16 cellular contexts compared by ENCODE assay signal in the genomic region with DNA sequence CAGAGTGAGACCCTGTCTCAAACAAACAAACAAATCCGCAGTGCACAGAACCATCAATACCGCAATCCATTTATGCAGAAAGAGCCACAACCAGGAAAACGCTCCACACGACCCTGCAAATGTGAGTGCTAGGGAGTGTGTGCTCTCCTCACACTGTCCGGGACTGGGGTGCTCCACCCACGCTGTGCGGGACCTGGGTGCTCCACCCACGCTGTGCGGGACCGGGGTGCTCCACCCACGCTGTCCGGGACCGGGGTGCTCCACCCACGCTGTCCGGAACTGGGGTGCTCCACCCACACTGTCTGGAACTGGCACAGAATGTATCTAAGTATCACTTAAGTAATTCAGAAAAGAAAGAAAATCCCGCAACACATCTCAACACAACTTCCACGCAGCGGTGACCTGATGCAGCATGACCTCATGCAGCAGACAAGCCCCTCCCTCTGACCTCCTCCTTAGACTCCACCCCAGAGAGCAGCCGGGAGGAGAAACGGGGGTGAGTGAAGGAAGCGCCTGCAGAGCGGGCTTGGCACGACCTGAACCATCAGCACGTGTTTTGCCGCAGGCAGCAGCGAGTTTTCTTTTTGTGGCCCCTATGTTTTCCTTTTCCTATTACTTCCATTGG. TPM values are rescaled to one million over a fixed set of nuclear protein-coding genes. Genes with fewer than 3 reads are reported as not detected.
DNase-seq lines count a peak whose midpoint lies in the region; ATAC-seq and TF ChIP-seq lines count a peak whose summit lies in the region.
"Had no signal": no experiment of that assay in that cellular context is flagged by ENCODE, and none has a peak within 500 bp of the region (broad histone marks: within the 10 kb centered on the region; RNA-seq: fewer than 3 reads in every experiment).

No MANE protein-coding gene starts in this region.

- no peaks in the 10 kb centered on the region for H4K20me1 ChIP-seq in hepatocyte (ENCODE audit: insufficient read depth, poor library complexity, severe bottlenecking)

- H3K4me1 ChIP-seq in Panc1 (ENCODE audit: control insufficient read depth, insufficient read depth, low read length) (no peaks in the 10 kb centered on the region), endodermal cell (ENCODE audit: control insufficient read depth, insufficient read depth, low read length) (no peaks in the 10 kb centered on the region), hepatocyte (ENCODE audit: insufficient read depth) (no peaks in the 10 kb centered on the region)

- in situ Hi-C loops in Panc1 (cut with HindIII; ENCODE audit: low pct_unique_long_range_greater_than_20kb, low sequenced_read_pairs), result no loop called here

- intact Hi-C loops in Panc1 (cut with micrococcal nuclease; ENCODE audit: unreplicated experiment), result loop anchor here (10.0 kb wide), 1 partner anchor 105 kb away; no protein-coding TSS in a partner anchor

- no peak for ATAC-seq in activated naive CD4-positive, alpha-beta T cell treated with anti-CD3 and anti-CD28 coated beads, Interleukin-2, amount 50 U/mL, for 72 hours
- peak; percentile 49; the same call in 1 of the 2 replicates for ATAC-seq in Panc1
- no peak for ATAC-seq in stimulated activated memory B cell treated with anti-CD40 and anti-IgM and Interleukin-4, amounts not matched to agents 10 μg/mL and 1 μg/mL and 100 μg/mL, for 72 hours
- ATAC-seq: SK-N-SH treated with all-trans-retinoic acid at 6 μM for 48 hours had no signal

- H3K79me2 ChIP-seq in hepatocyte, result no peaks in the 10 kb centered on the region

- H3K27ac Mint-ChIP-seq in activated naive CD4-positive, alpha-beta T cell treated with anti-CD3 and anti-CD28 coated beads, Interleukin-2, amount 50 U/mL, for 72 hours, result peak overlapping the region in 1 of 2 donors; percentile 81
- H3K27ac Mint-ChIP-seq in endodermal cell, result peak overlapping the region; percentile 48
- peak overlapping the region; percentile 93 for H3K27ac Mint-ChIP-seq in stimulated activated memory B cell treated with anti-CD40 and anti-IgM and Interleukin-4, amounts not matched to agents 10 μg/mL and 1 μg/mL and 100 μg/mL, for 72 hours
- H3K27ac Mint-ChIP-seq: nephron, type B pancreatic cell had no signal

- H3K36me3 Mint-ChIP-seq in activated naive CD4-positive, alpha-beta T cell treated with anti-CD3 and anti-CD28 coated beads, Interleukin-2, amount 50 U/mL, for 72 hours, result peaks cover 39 to 44% of the 10 kb centered on the region in 2 donors
- peaks cover 78% of the 10 kb centered on the region for H3K36me3 Mint-ChIP-seq in endodermal cell (ENCODE audit: low read depth)
- peaks cover 32% of the 10 kb centered on the region for H3K36me3 Mint-ChIP-seq in stimulated activated memory B cell treated with anti-CD40 and anti-IgM and Interleukin-4, amounts not matched to agents 10 μg/mL and 1 μg/mL and 100 μg/mL, for 72 hours

- H3K4me2 ChIP-seq in hepatocyte, result no peak overlapping the region

- H3K27ac ChIP-seq in Panc1 (ENCODE audit: low read length) (no peak overlapping the region), endodermal cell (ENCODE audit: low read depth, low read length) (no peak overlapping the region), hepatocyte (no peak overlapping the region)

- CTCF ChIA-PET in Panc1 (lab: Charles Lee), result no interaction called here

- no TSS peak for BruUV-seq in Panc1 (replicated peaks; lab: Mats Ljungman, UMichigan)

- no peaks in the 10 kb centered on the region for H3K27me3 ChIP-seq in Panc1 (ENCODE audit: control insufficient read depth, insufficient read depth, low read length)
- H3K27me3 ChIP-seq in endodermal cell (ENCODE audit: control insufficient read depth, insufficient read depth, low read length, poor library complexity, severe bottlenecking), result no peaks in the 10 kb centered on the region
- H3K27me3 ChIP-seq in hepatocyte, result no peaks in the 10 kb centered on the region

- TF ChIP-seq CTCF in Panc1 (IDR thresholded peaks at IDR 0.05) (no peak), endodermal cell (conservative IDR thresholded peaks at IDR 0.05) (no peak), hepatocyte (IDR thresholded peaks at IDR 0.05; ENCODE audit: poor library complexity) (no peak)

- H3K9ac ChIP-seq in endodermal cell (ENCODE audit: extremely low read depth, low read length, poor library complexity, severe bottlenecking), result no peak overlapping the region

- 96 to 97% methylated on average over 18 to 25 of the region's 26 CpGs for WGBS in endodermal cell (ENCODE audit: insufficient coverage in 1 of 2, insufficient read length in 1 of 2), 2 experiments
- WGBS in hepatocyte (ENCODE audit: low lambda C conversion rate, missing lambda C conversion rate), result 93% methylated on average over 26 of the region's 26 CpGs

- H3K9me3 ChIP-seq in Panc1 (ENCODE audit: control insufficient read depth, insufficient read depth, low read depth, low read length) (no peaks in the 10 kb centered on the region), endodermal cell (ENCODE audit: control insufficient read depth, low read length) (no peaks in the 10 kb centered on the region), hepatocyte (ENCODE audit: low read depth) (no peaks in the 10 kb centered on the region)

- H3K9me2 ChIP-seq in hepatocyte (replicated peaks; ENCODE audit: insufficient read depth), result no peaks in the 10 kb centered on the region

- H3K4me3 ChIP-seq in Panc1 (ENCODE audit: low read depth in 2 of 2, low read length in 2 of 2) (no peak overlapping the region), endodermal cell (ENCODE audit: low read length) (no peak overlapping the region), hepatocyte (no peak overlapping the region)

- H3K9me3 Mint-ChIP-seq in activated naive CD4-positive, alpha-beta T cell treated with anti-CD3 and anti-CD28 coated beads, Interleukin-2, amount 50 U/mL, for 72 hours, result no peaks in the 10 kb centered on the region
- no peaks in the 10 kb centered on the region for H3K9me3 Mint-ChIP-seq in endodermal cell
- H3K9me3 Mint-ChIP-seq in stimulated activated memory B cell treated with anti-CD40 and anti-IgM and Interleukin-4, amounts not matched to agents 10 μg/mL and 1 μg/mL and 100 μg/mL, for 72 hours, result no peaks in the 10 kb centered on the region
- H3K9me3 Mint-ChIP-seq: nephron, type B pancreatic cell had no signal

- POLR2A ChIA-PET in Panc1 (lab: Charles Lee), result no interaction called here

- H3K4me1 Mint-ChIP-seq in endodermal cell, result no peaks in the 10 kb centered on the region
- peaks cover 49% of the 10 kb centered on the region for H3K4me1 Mint-ChIP-seq in stimulated activated memory B cell treated with anti-CD40 and anti-IgM and Interleukin-4, amounts not matched to agents 10 μg/mL and 1 μg/mL and 100 μg/mL, for 72 hours
- H3K4me1 Mint-ChIP-seq: nephron had no signal

- no peaks in the 10 kb centered on the region for H3K27me3 Mint-ChIP-seq in endodermal cell (ENCODE audit: insufficient read depth)
- no peaks in the 10 kb centered on the region for H3K27me3 Mint-ChIP-seq in stimulated activated memory B cell treated with anti-CD40 and anti-IgM and Interleukin-4, amounts not matched to agents 10 μg/mL and 1 μg/mL and 100 μg/mL, for 72 hours
- H3K27me3 Mint-ChIP-seq: type B pancreatic cell had no signal

- no peak overlapping the region for H2AFZ ChIP-seq in hepatocyte

- no peaks in the 10 kb centered on the region for H3K36me3 ChIP-seq in Panc1 (ENCODE audit: control insufficient read depth, insufficient read depth, low read length)
- H3K36me3 ChIP-seq in endodermal cell (ENCODE audit: control insufficient read depth, insufficient read depth, low read length), result peaks cover 75% of the 10 kb centered on the region
- H3K36me3 ChIP-seq in hepatocyte (replicated peaks; ENCODE audit: insufficient read depth, low read depth), result no peaks in the 10 kb centered on the region

- H3K4me3 Mint-ChIP-seq in endodermal cell, result no peak overlapping the region
- no peak overlapping the region for H3K4me3 Mint-ChIP-seq in stimulated activated memory B cell treated with anti-CD40 and anti-IgM and Interleukin-4, amounts not matched to agents 10 μg/mL and 1 μg/mL and 100 μg/mL, for 72 hours
- H3K4me3 Mint-ChIP-seq: nephron, type B pancreatic cell had no signal

- DNase-seq in activated naive CD4-positive, alpha-beta T cell treated with anti-CD3 and anti-CD28 coated beads, Interleukin-2, amount 50 U/mL, for 16 hours, result peak; percentile 21
- DNase-seq in activated naive CD4-positive, alpha-beta T cell treated with anti-CD3 and anti-CD28 coated beads, Interleukin-2, amount 50 U/mL, for 72 hours (ENCODE audit: low spot score in 2 of 2), result no peak
- DNase-seq in Panc1 (ENCODE audit: low read depth, low spot score), result no peak
- no peak for DNase-seq in endodermal cell
- DNase-seq in NCI-H1694 (lab: John Stamatoyannopoulos, UW), result no peak
- DNase-seq in stimulated activated CD4-positive, alpha-beta T cell treated with anti-CD3 and anti-CD28 coated beads, Interleukin-1b, Interleukin-23, amount 100 ng/mL, for 48 hours, result no peak
- DNase-seq in hepatocyte (ENCODE audit: low spot score), result no peak
- DNase-seq: effector CD4-positive, alpha-beta T cell; NCI-H187 treated with DMSO at 0.1 percent for 48 hours; NCI-H524 treated with DMSO at 0.1 percent for 48 hours; retina; stimulated activated CD4-positive, alpha-beta T cell treated with anti-CD3 and anti-CD28 coated beads, Interleukin-2, amount 100 ng/mL, for 24 hours had no signal

RNA-seq across cellular contexts. Expression of a gene that starts 38.5 kb away (rescaled TPM):
- 10 to 100 TPM; 18.1 to 28.3 TPM for total RNA-seq in activated naive CD4-positive, alpha-beta T cell treated with anti-CD3 and anti-CD28 coated beads, Interleukin-2, amount 50 U/mL, for 72 hours
- 19.9 TPM for total RNA-seq in Panc1 (2021; ENCODE audit: unreplicated experiment)
- 23.2 TPM for polyA plus RNA-seq in Panc1 (2012; ENCODE audit: insufficient read length)
- total RNA-seq in endodermal cell, result 10 to 100 TPM; 28.2 to 32.6 TPM
- 22.9 TPM for polyA plus RNA-seq in endodermal cell (2013, experiment 1 of 2)
- 15.8 TPM for polyA plus RNA-seq in endodermal cell (2013, experiment 2 of 2)
- total RNA-seq in hepatocyte, result 8.4 and 23.2 TPM in 2 replicates
- 15.0 and 18.3 TPM in 2 replicates for polyA plus RNA-seq in hepatocyte

RNA-seq across cellular contexts. Expression of a gene that starts 39.2 kb away (rescaled TPM):
- total RNA-seq in activated naive CD4-positive, alpha-beta T cell treated with anti-CD3 and anti-CD28 coated beads, Interleukin-2, amount 50 U/mL, for 72 hours, result 1 to 10 TPM; 2.2 to 2.4 TPM
- total RNA-seq in Panc1 (2021; ENCODE audit: unreplicated experiment), result 6.3 TPM
- 8.7 TPM for polyA plus RNA-seq in Panc1 (2012; ENCODE audit: insufficient read length)
- 10 to 100 TPM in 1 of 2 donors, 1 to 10 TPM in 1; 7.4 to 10.0 TPM for total RNA-seq in endodermal cell
- 12.8 TPM for polyA plus RNA-seq in endodermal cell (2013, experiment 1 of 2)
- polyA plus RNA-seq in endodermal cell (2013, experiment 2 of 2), result 10.7 TPM
- 8.0 and 13.8 TPM in 2 replicates for total RNA-seq in hepatocyte
- polyA plus RNA-seq in hepatocyte, result 25.5 and 30.2 TPM in 2 replicates

RNA-seq across cellular contexts. Expression of a gene that starts 56.6 kb away (rescaled TPM):
- total RNA-seq in activated naive CD4-positive, alpha-beta T cell treated with anti-CD3 and anti-CD28 coated beads, Interleukin-2, amount 50 U/mL, for 72 hours, result 100 to 1,000 TPM; 123 to 194 TPM
- 56.8 TPM for total RNA-seq in Panc1 (2021; ENCODE audit: unreplicated experiment)
- polyA plus RNA-seq in Panc1 (2012; ENCODE audit: insufficient read length), result 21.1 TPM
- total RNA-seq in endodermal cell, result 100 to 1,000 TPM; 131 to 165 TPM
- polyA plus RNA-seq in endodermal cell (2013, experiment 1 of 2), result 79.8 TPM
- 71.3 TPM for polyA plus RNA-seq in endodermal cell (2013, experiment 2 of 2)
- 6.1 and 9.5 TPM in 2 replicates for total RNA-seq in hepatocyte
- polyA plus RNA-seq in hepatocyte, result 9.6 and 11.4 TPM in 2 replicates

RNA-seq across cellular contexts. Expression of a gene that starts 58.3 kb away (rescaled TPM):
- total RNA-seq in activated naive CD4-positive, alpha-beta T cell treated with anti-CD3 and anti-CD28 coated beads, Interleukin-2, amount 50 U/mL, for 72 hours, result 1 to 10 TPM; 1.3 to 7.0 TPM
- 12.7 TPM for total RNA-seq in Panc1 (2021; ENCODE audit: unreplicated experiment)
- 16.0 TPM for polyA plus RNA-seq in Panc1 (2012; ENCODE audit: insufficient read length)
- total RNA-seq in endodermal cell, result 10 to 100 TPM; 22.9 to 28.8 TPM
- 8.1 TPM for polyA plus RNA-seq in endodermal cell (2013, experiment 1 of 2)
- 8.7 TPM for polyA plus RNA-seq in endodermal cell (2013, experiment 2 of 2)
- total RNA-seq in hepatocyte, result 20.2 and 32.9 TPM in 2 replicates
- polyA plus RNA-seq in hepatocyte, result 23.6 and 25.0 TPM in 2 replicates
